ENCODE assay signal across 10 cellular contexts in the genomic region with DNA sequence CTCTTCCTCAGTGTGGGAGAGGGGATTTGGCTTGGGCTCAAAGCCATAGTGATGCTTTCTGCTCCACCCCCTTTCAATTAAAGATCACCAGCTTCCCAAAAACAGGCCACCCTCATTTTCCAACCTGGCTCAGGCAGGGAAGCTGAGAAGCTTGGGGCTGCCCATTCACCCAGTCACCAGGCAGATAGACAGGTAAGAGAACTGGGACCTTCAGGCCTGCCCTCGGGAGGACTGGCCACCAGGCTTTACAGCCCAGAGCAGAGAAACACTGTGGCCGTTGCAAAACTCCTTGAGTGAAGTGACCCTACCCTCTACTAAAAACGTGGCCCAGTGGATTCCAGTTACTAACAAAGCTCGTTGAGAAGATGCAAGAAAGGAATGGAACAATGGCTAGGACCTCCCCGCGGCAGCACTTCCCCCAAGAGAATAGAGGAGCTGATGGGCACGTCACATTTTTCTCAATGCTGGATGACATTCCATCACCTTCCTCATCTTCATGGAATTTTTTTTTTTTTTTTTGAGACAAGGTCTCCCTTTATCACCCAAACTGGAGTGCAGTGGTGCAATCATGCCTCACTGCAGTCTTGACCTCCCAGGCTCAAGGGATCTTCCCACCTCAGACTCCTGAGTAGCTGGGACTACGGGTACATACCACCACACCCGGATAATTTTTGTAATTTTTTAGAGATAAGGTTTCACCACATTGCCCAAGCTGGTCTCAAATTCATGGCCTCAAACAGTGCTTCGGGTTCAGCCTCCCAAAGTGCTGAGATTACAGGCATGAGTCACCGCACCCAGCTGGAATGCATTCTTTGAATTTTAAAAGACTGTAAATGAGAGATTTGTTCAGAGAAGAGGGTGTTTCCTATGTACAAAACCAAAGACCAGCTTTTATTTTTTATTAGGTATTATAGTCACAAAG. TPM values are rescaled to one million over a fixed set of nuclear protein-coding genes. Genes with fewer than 3 reads are reported as not detected.
DNase-seq lines count a peak whose midpoint lies in the region; ATAC-seq and TF ChIP-seq lines count a peak whose summit lies in the region.
"Had no signal": no experiment of that assay in that cellular context is flagged by ENCODE, and none has a peak within 500 bp of the region (broad histone marks: within the 10 kb centered on the region; RNA-seq: fewer than 3 reads in every experiment).

No MANE protein-coding gene starts in this region.

- no peaks in the 10 kb centered on the region for H3K36me3 ChIP-seq in endodermal cell (ENCODE audit: control insufficient read depth, insufficient read depth, low read length)
- H3K36me3 ChIP-seq: gastrocnemius medialis had no signal

- intact Hi-C loops in dorsolateral prefrontal cortex (cut with DNase I) = no loop called here

- peaks cover 23% of the 10 kb centered on the region for H3K4me1 Mint-ChIP-seq in endodermal cell
- H3K4me1 Mint-ChIP-seq in nephron progenitor cell = peaks cover 69% of the 10 kb centered on the region

- H3K9me3 Mint-ChIP-seq in endodermal cell (no peaks in the 10 kb centered on the region), nephron progenitor cell (no peaks in the 10 kb centered on the region)

- 60 to 73% methylated on average over 3 to 11 of the region's 11 CpGs for WGBS in endodermal cell (ENCODE audit: insufficient coverage in 1 of 2, insufficient read length in 1 of 2), 2 experiments

- peak; percentile 95 for DNase-seq in Daoy (ENCODE audit: low read depth)
- DNase-seq in MV-4-11 (lab: John Stamatoyannopoulos, UW) = peak; percentile 60
- peak; percentile 79 for DNase-seq in endodermal cell
- DNase-seq in nephron progenitor cell = no peak
- DNase-seq in dorsolateral prefrontal cortex = no peak
- DNase-seq in activated CD4-positive, CD25-positive, alpha-beta regulatory T cell (lab: John Stamatoyannopoulos, UW) = no peak
- DNase-seq: gastrocnemius medialis; stimulated activated CD4-positive, alpha-beta T cell treated with anti-CD3 and anti-CD28 coated beads, Interleukin-2, amount 100 ng/mL, for 24 hours had no signal

- H3K9ac ChIP-seq in endodermal cell (ENCODE audit: extremely low read depth, low read length, poor library complexity, severe bottlenecking) = no peak overlapping the region

- H3K4me1 ChIP-seq in endodermal cell (ENCODE audit: control insufficient read depth, insufficient read depth, low read length) = peaks cover 5% of the 10 kb centered on the region

- H3K9me3 ChIP-seq in endodermal cell (ENCODE audit: control insufficient read depth, low read length) = no peaks in the 10 kb centered on the region
- H3K9me3 ChIP-seq: gastrocnemius medialis had no signal

- H3K4me3 ChIP-seq in endodermal cell (ENCODE audit: low read length) (no peak overlapping the region), dorsolateral prefrontal cortex (no peak overlapping the region)
- H3K4me3 ChIP-seq: gastrocnemius medialis had no signal

- H3K4me3 Mint-ChIP-seq in endodermal cell = no peak overlapping the region
- no peak overlapping the region for H3K4me3 Mint-ChIP-seq in nephron progenitor cell

- H3K27me3 ChIP-seq in endodermal cell (ENCODE audit: control insufficient read depth, insufficient read depth, low read length, poor library complexity, severe bottlenecking) = no peaks in the 10 kb centered on the region
- H3K27me3 ChIP-seq in dorsolateral prefrontal cortex = no peaks in the 10 kb centered on the region
- H3K27me3 ChIP-seq: gastrocnemius medialis had no signal

- H3K27me3 Mint-ChIP-seq in endodermal cell (ENCODE audit: insufficient read depth) = no peaks in the 10 kb centered on the region
- H3K27me3 Mint-ChIP-seq in nephron progenitor cell (ENCODE audit: low read depth, poor library complexity) = no peaks in the 10 kb centered on the region

- ATAC-seq in GM18870 (IDR thresholded peaks at IDR 0.05; ENCODE audit: unreplicated experiment) = no peak
- ATAC-seq in GM19467 (IDR thresholded peaks at IDR 0.05; ENCODE audit: unreplicated experiment) = no peak

- H3K27ac ChIP-seq in endodermal cell (ENCODE audit: low read depth, low read length) (peak overlapping the region; percentile 42), dorsolateral prefrontal cortex (no peak overlapping the region)
- H3K27ac ChIP-seq: gastrocnemius medialis had no signal

- H3K36me3 Mint-ChIP-seq in endodermal cell (ENCODE audit: low read depth) (no peaks in the 10 kb centered on the region), nephron progenitor cell (ENCODE audit: low read depth) (no peaks in the 10 kb centered on the region)

- peak overlapping the region; percentile 85 for H3K27ac Mint-ChIP-seq in endodermal cell
- H3K27ac Mint-ChIP-seq in nephron progenitor cell = peak overlapping the region; percentile 51

- TF ChIP-seq CTCF in endodermal cell (conservative IDR thresholded peaks at IDR 0.05) = no peak
- no peak for TF ChIP-seq CTCF in nephron progenitor cell (IDR thresholded peaks at IDR 0.05)
- TF ChIP-seq CTCF in dorsolateral prefrontal cortex (IDR thresholded peaks at IDR 0.05 in 54 of 56, conservative IDR thresholded peaks at IDR 0.05 in 2 of 56; ENCODE audit: low read depth in 1 of 56, partially characterized antibody in 56 of 56) = no peak

RNA-seq across cellular contexts. Expression of a gene that starts 37.9 kb away (rescaled TPM):
- 0.74 and 1.5 TPM in 2 replicates for total RNA-seq in Daoy (2014; rRNA removed; shearing (Covaris generic))
- total RNA-seq in endodermal cell (not detected), dorsolateral prefrontal cortex (1 to 10 TPM in 100 of 120 experiments, under 1 TPM in 20; 0.46 to 4.2 (median 1.7) TPM)
- 0.21 TPM for polyA plus RNA-seq in endodermal cell (2013, experiment 1 of 2)
- not detected for polyA plus RNA-seq in endodermal cell (2013, experiment 2 of 2)

Comparison
In these comparisons a context has a peak if more than half of its experiments do, and no peak if none do; other contexts are left out.
1. DNase-seq: peak in Daoy (single experiment), MV-4-11 (single experiment) and endodermal cell (single experiment); none in nephron progenitor cell (single experiment), dorsolateral prefrontal cortex (0 of 10) and activated CD4-positive, CD25-positive, alpha-beta regulatory T cell (0 of 4).